Comparison of ENCODE assay signal across 13 cellular contexts in the genomic region with DNA sequence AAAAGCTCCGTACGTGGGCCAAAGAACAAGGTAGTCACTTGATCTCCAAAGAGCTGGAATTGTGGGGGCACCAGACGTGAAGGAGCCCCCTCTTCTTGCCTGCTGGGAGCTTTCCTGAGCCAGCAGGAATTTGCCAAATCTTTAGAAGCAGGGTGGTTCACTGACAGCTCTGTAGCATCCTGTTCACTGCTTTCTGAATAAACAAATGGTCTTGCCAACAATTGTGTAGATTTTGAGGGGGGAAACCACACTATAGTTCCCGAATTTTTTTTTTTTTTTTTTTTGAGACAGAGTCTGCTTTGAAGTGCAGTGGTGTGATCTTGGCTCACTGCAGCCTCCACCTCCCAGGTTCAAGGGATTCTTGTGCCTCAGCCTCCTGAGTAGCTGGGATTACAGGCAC. TPM values are rescaled to one million over a fixed set of nuclear protein-coding genes. Genes with fewer than 3 reads are reported as not detected.
A peak's percentile ranks its signal among the peaks of the same experiment; 100 is the strongest.
DNase-seq lines count a peak whose midpoint lies in the region; ATAC-seq and TF ChIP-seq lines count a peak whose summit lies in the region.
"Had no signal": no experiment of that assay in that cellular context is flagged by ENCODE, and none has a peak within 500 bp of the region (broad histone marks: within the 10 kb centered on the region; RNA-seq: fewer than 3 reads in every experiment).

No MANE protein-coding gene starts in this region.

- no peaks in the 10 kb centered on the region for H3K27me3 ChIP-seq in heart left ventricle

- H3K27me3 Mint-ChIP-seq in effector memory CD8-positive, alpha-beta T cell, result no peaks in the 10 kb centered on the region
- H3K27me3 Mint-ChIP-seq in nephron progenitor cell (ENCODE audit: low read depth, poor library complexity) (peaks cover 3% of the 10 kb centered on the region), glutamatergic neuron (ENCODE audit: unreplicated experiment) (no peaks in the 10 kb centered on the region)
- H3K27me3 Mint-ChIP-seq: natural killer cell treated with Interleukin-12 subunit alpha and Interleukin-12 subunit beta and Interleukin-15 and Interleukin-18, amount 100 ng/mL, for 72 hours had no signal

- H3K4me1 ChIP-seq in heart left ventricle (peaks cover 0 to 53% (median 29%) of the 10 kb centered on the region in 12 donors), urinary bladder (ENCODE audit: insufficient read depth) (peaks cover 1% of the 10 kb centered on the region)

- H3K4me3 ChIP-seq in heart left ventricle, result peak overlapping the region in 1 of 12 donors; percentile 12
- H3K4me3 ChIP-seq in urinary bladder (ENCODE audit: low read depth, low read length), result no peak overlapping the region

- H3K4me3 Mint-ChIP-seq in effector memory CD8-positive, alpha-beta T cell, result no peak overlapping the region
- H3K4me3 Mint-ChIP-seq in nephron progenitor cell (peak overlapping the region; percentile 18), glutamatergic neuron (ENCODE audit: unreplicated experiment) (no peak overlapping the region)
- H3K4me3 Mint-ChIP-seq: activated naive CD4-positive, alpha-beta T cell treated with anti-CD3 and anti-CD28 coated beads for 36 hours; natural killer cell treated with Interleukin-12 subunit alpha and Interleukin-12 subunit beta and Interleukin-15 and Interleukin-18, amount 100 ng/mL, for 72 hours had no signal

- H3K9me3 ChIP-seq in heart left ventricle, result no peaks in the 10 kb centered on the region

- no peak for TF ChIP-seq POLR2A in heart left ventricle (IDR thresholded peaks at IDR 0.05)

- H3K27ac ChIP-seq in heart left ventricle, result peak overlapping the region; percentile 61 to 87 (median 72)
- H3K27ac ChIP-seq in urinary bladder (ENCODE audit: low read depth), result peak overlapping the region; percentile 16

- H3K36me3 ChIP-seq in heart left ventricle (no peaks in the 10 kb centered on the region), urinary bladder (ENCODE audit: insufficient read depth) (no peaks in the 10 kb centered on the region)

- 33 to 51% (median 40%) methylated on average over 4 of the region's 4 CpGs for WGBS in heart left ventricle, 4 donors
- WGBS in urinary bladder, result 36% methylated on average over 4 of the region's 4 CpGs

- TF ChIP-seq CTCF in heart left ventricle (IDR thresholded peaks at IDR 0.05) (no peak), nephron progenitor cell (IDR thresholded peaks at IDR 0.05) (no peak), glutamatergic neuron (IDR thresholded peaks at IDR 0.05; ENCODE audit: partially characterized antibody, unreplicated experiment) (no peak)

- H3K9me3 Mint-ChIP-seq in effector memory CD8-positive, alpha-beta T cell, result peaks cover 0 to 2% of the 10 kb centered on the region in 2 donors
- no peaks in the 10 kb centered on the region for H3K9me3 Mint-ChIP-seq in nephron progenitor cell
- peaks cover 2% of the 10 kb centered on the region for H3K9me3 Mint-ChIP-seq in glutamatergic neuron (ENCODE audit: unreplicated experiment)
- H3K9me3 Mint-ChIP-seq: activated naive CD4-positive, alpha-beta T cell treated with anti-CD3 and anti-CD28 coated beads for 36 hours had no signal

- DNase-seq in heart left ventricle (peak in 1 of 5 donors; percentile 10), cardiac septum (ENCODE audit: low spot score) (no peak), nephron progenitor cell (no peak), glutamatergic neuron (no peak)
- DNase-seq in effector memory CD8-positive, alpha-beta T cell, result no peak
- DNase-seq in activated CD4-positive, alpha-beta T cell treated with anti-CD3 and anti-CD28 coated beads, Interleukin-2, amount 50 U/mL, for 48 hours, result no peak
- DNase-seq: ACHN; activated CD4-positive, alpha-beta T cell treated with anti-CD3 and anti-CD28 coated beads for 4 hours; activated naive CD4-positive, alpha-beta T cell treated with anti-CD3 and anti-CD28 coated beads for 36 hours; DMS79 had no signal

- ATAC-seq in heart left ventricle, result peak in 3 of 4 donors; percentile 30 to 62 (median 39)
- ATAC-seq in effector memory CD8-positive, alpha-beta T cell (replicated peaks), result no peak
- no peak for ATAC-seq in HG03196 (IDR thresholded peaks at IDR 0.05; ENCODE audit: unreplicated experiment)

- peak overlapping the region; percentile 49 to 60 for H3K27ac Mint-ChIP-seq in effector memory CD8-positive, alpha-beta T cell
- H3K27ac Mint-ChIP-seq in nephron progenitor cell (no peak overlapping the region), glutamatergic neuron (ENCODE audit: unreplicated experiment) (no peak overlapping the region)

- peaks cover 11 to 19% of the 10 kb centered on the region in 2 donors for H3K4me1 Mint-ChIP-seq in effector memory CD8-positive, alpha-beta T cell (ENCODE audit: low read depth in 2 of 2)
- H3K4me1 Mint-ChIP-seq in nephron progenitor cell, result peaks cover 64% of the 10 kb centered on the region
- H3K4me1 Mint-ChIP-seq in glutamatergic neuron (ENCODE audit: low read depth, unreplicated experiment), result no peaks in the 10 kb centered on the region

- no peaks in the 10 kb centered on the region for H3K36me3 Mint-ChIP-seq in effector memory CD8-positive, alpha-beta T cell (ENCODE audit: insufficient read depth)
- H3K36me3 Mint-ChIP-seq in nephron progenitor cell (ENCODE audit: low read depth) (no peaks in the 10 kb centered on the region), glutamatergic neuron (ENCODE audit: unreplicated experiment) (no peaks in the 10 kb centered on the region)
- H3K36me3 Mint-ChIP-seq: natural killer cell treated with Interleukin-12 subunit alpha and Interleukin-12 subunit beta and Interleukin-15 and Interleukin-18, amount 100 ng/mL, for 72 hours had no signal

- intact Hi-C loops in heart left ventricle (cut with DNase I) (loop anchor here in 8 of 10 donors (1.0 to 10.0 kb wide), 9 partner anchors 36 to 224 kb away; partner anchors contain the start of genes GOSR1 (in 4 of the 8), CPD (in 3 of the 8) and NSRP1 (in 1 of the 8)), cardiac septum (cut with DNase I) (loop anchor here (2.0 to 10.0 kb wide), 3 partner anchors 38 to 204 kb away; partner anchors contain the start of genes CPD and GOSR1)

RNA-seq across cellular contexts. Expression of gene TMIGD1, which starts 7.1 kb away (rescaled TPM):
- total RNA-seq in heart left ventricle, result not detected
- polyA plus RNA-seq in heart left ventricle, result not detected
- not detected for total RNA-seq in cardiac septum
- total RNA-seq in urinary bladder, result not detected
- polyA plus RNA-seq in urinary bladder, result not detected
- total RNA-seq in glutamatergic neuron (ENCODE audit: unreplicated experiment), result not detected
- total RNA-seq: activated naive CD4-positive, alpha-beta T cell treated with anti-CD3 and anti-CD28 coated beads for 36 hours; natural killer cell treated with Interleukin-12 subunit alpha and Interleukin-12 subunit beta and Interleukin-15 and Interleukin-18, amount 100 ng/mL, for 72 hours had no signal

RNA-seq across cellular contexts. Expression of gene CPD, which starts 37.8 kb away (rescaled TPM):
- 10 to 100 TPM; 18.9 to 54.2 (median 31.8) TPM for total RNA-seq in heart left ventricle
- polyA plus RNA-seq in heart left ventricle, result 10 to 100 TPM in 1 of 2 donors, 1 to 10 TPM in 1; 3.6 to 36.7 TPM
- total RNA-seq in cardiac septum, result 20.7 TPM
- 101 TPM for total RNA-seq in urinary bladder
- polyA plus RNA-seq in urinary bladder, result 14.0 TPM
- total RNA-seq in glutamatergic neuron (ENCODE audit: unreplicated experiment), result 29.8 TPM

RNA-seq across cellular contexts. Expression of gene BLMH, which starts 49.2 kb away (rescaled TPM):
- total RNA-seq in heart left ventricle (10 to 100 TPM; 11.1 to 26.2 (median 15.4) TPM), cardiac septum (14.1 TPM), urinary bladder (44.0 TPM), glutamatergic neuron (ENCODE audit: unreplicated experiment) (103 TPM)
- polyA plus RNA-seq in heart left ventricle (10 to 100 TPM in 1 of 2 donors, 1 to 10 TPM in 1; 5.3 to 22.1 TPM), urinary bladder (25.5 TPM)

Comparison
In these comparisons a context has a peak if more than half of its experiments do, and no peak if none do; other contexts are left out.
1. ATAC-seq: peak in heart left ventricle (3 of 4); none in effector memory CD8-positive, alpha-beta T cell (single experiment) and HG03196 (single experiment).
2. H3K27ac Mint-ChIP-seq: peak in effector memory CD8-positive, alpha-beta T cell (2 of 2); none in nephron progenitor cell (single experiment) and glutamatergic neuron (single experiment).